ENCODE assay signal across 1 cellular context in genomic region chr5:108548684-108549596, GRCh38.
TF ChIP-seq lines count a peak whose summit lies in the region.

No MANE protein-coding gene starts in this region.

TF ChIP-seq in K562, 482 proteins besides CTCF, POLR2A, EP300 and RAD21 (continued from another document and continues in another):
- TF ChIP-seq PBX2 (CRISPR knock-in tag; IDR thresholded peaks at IDR 0.05; ENCODE audit: low read depth) (no peak), PBX2 (tag; conservative IDR thresholded peaks at IDR 0.05; ENCODE audit: low read depth) (0 out of 2 replicates have a peak, but pooled peaks have one; percentile 41), MAZ (CRISPR knock-in tag; conservative IDR thresholded peaks at IDR 0.05 in 1 of 2, IDR thresholded peaks at IDR 0.05 in 1 of 2) (peak in 1 of 2 experiments; percentile 84; a peak in 2 of 4 replicates), ZNF766 (CRISPR knock-in tag; conservative IDR thresholded peaks at IDR 0.05) (peak; percentile 91), SMAD4 (CRISPR knock-in tag; conservative IDR thresholded peaks at IDR 0.05) (peak; percentile 96), XRCC4 (IDR thresholded peaks at IDR 0.05; ENCODE audit: extremely low read depth, insufficient read depth, insufficient read length) (no peak), GATA2 (CRISPR knock-in tag; IDR thresholded peaks at IDR 0.05) (peak; percentile 51; the same call in 1 of the 2 replicates), ZNF324 (CRISPR knock-in tag; IDR thresholded peaks at IDR 0.05) (peak; percentile 74), STAT5A (IDR thresholded peaks at IDR 0.05; ENCODE audit: borderline replicate concordance, low read length) (peak; percentile 80), ZNF561 (CRISPR knock-in tag; conservative IDR thresholded peaks at IDR 0.05) (peak; percentile 75; the same call in 1 of the 2 replicates), POLR3G (IDR thresholded peaks at IDR 0.05; ENCODE audit: extremely low read depth, insufficient read length, insufficient replicate concordance) (no peak), HEY1 (CRISPR knock-in tag; IDR thresholded peaks at IDR 0.05; ENCODE audit: borderline replicate concordance) (no peak), CBX2 (IDR thresholded peaks at IDR 0.05; ENCODE audit: insufficient read depth, low read length, poor library complexity, severe bottlenecking) (no peak), KDM2B (CRISPR knock-in tag; IDR thresholded peaks at IDR 0.05) (0 out of 2 replicates have a peak, but pooled peaks have one; percentile 79), SMAD3 (CRISPR knock-in tag; conservative IDR thresholded peaks at IDR 0.05) (peak; percentile 95), TSC22D4 (tag; IDR thresholded peaks at IDR 0.05) (no peak), TOE1 (IDR thresholded peaks at IDR 0.05; ENCODE audit: borderline replicate concordance) (no peak), TOE1 (CRISPR knock-in tag; IDR thresholded peaks at IDR 0.05; ENCODE audit: borderline replicate concordance, low read depth) (no peak), GABPA (tag; conservative IDR thresholded peaks at IDR 0.05; ENCODE audit: low read depth) (0 out of 2 replicates have a peak, but pooled peaks have one; percentile 17), NR2F6 (CRISPR knock-in tag; IDR thresholded peaks at IDR 0.05) (0 out of 2 replicates have a peak, but pooled peaks have one; percentile 48), BCL6 (CRISPR knock-in tag; IDR thresholded peaks at IDR 0.05) (peak; percentile 77; the same call in 1 of the 2 replicates), ELK3 (CRISPR knock-in tag; IDR thresholded peaks at IDR 0.05) (0 out of 2 replicates have a peak, but pooled peaks have one; percentile 20), TRIM24 (IDR thresholded peaks at IDR 0.05) (peak; percentile 89 to 93), SRSF7 (optimal IDR thresholded peaks at IDR 0.05; ENCODE audit: low read depth, low read length) (no peak), ILF3 (IDR thresholded peaks at IDR 0.05; ENCODE audit: borderline replicate concordance) (no peak), KLF6 (CRISPR knock-in tag; IDR thresholded peaks at IDR 0.05; ENCODE audit: borderline replicate concordance) (peak; percentile 91; the same call in 1 of the 2 replicates), HINFP (tag; conservative IDR thresholded peaks at IDR 0.05; ENCODE audit: low read depth) (peak; percentile 88), ZNF445 (CRISPR knock-in tag; IDR thresholded peaks at IDR 0.05; ENCODE audit: low read depth) (0 out of 2 replicates have a peak, but pooled peaks have one; percentile 70), ELF4 (CRISPR knock-in tag; IDR thresholded peaks at IDR 0.05) (peak; percentile 95), DIDO1 (tag; IDR thresholded peaks at IDR 0.05; ENCODE audit: low read depth) (peak; percentile 75), ATF1 (CRISPR knock-in tag; IDR thresholded peaks at IDR 0.05) (no peak), ATF1 (tag; IDR thresholded peaks at IDR 0.05) (peak; percentile 37; the same call in 1 of the 2 replicates), TEAD4 (IDR thresholded peaks at IDR 0.05; ENCODE audit: low read length) (peak; percentile 95), TEAD4 (CRISPR knock-in tag; IDR thresholded peaks at IDR 0.05; ENCODE audit: borderline replicate concordance) (no peak), ZNF311 (CRISPR knock-in tag; IDR thresholded peaks at IDR 0.05) (peak; percentile 94), NFIC (IDR thresholded peaks at IDR 0.05) (peak; percentile 82), CHCHD3 (CRISPR knock-in tag; IDR thresholded peaks at IDR 0.05) (no peak), ZKSCAN8 (CRISPR knock-in tag; IDR thresholded peaks at IDR 0.05) (peak; percentile 88), TCF3 (CRISPR knock-in tag; IDR thresholded peaks at IDR 0.05) (peak; percentile 95), ZNF23 (CRISPR knock-in tag; IDR thresholded peaks at IDR 0.05) (peak; percentile 75; the same call in 1 of the 2 replicates), ZNF121 (CRISPR knock-in tag; conservative IDR thresholded peaks at IDR 0.05) (no peak), CREB3 (tag; conservative IDR thresholded peaks at IDR 0.05; ENCODE audit: low read depth) (peak; percentile 97)
- TF ChIP-seq, protein P1, sequence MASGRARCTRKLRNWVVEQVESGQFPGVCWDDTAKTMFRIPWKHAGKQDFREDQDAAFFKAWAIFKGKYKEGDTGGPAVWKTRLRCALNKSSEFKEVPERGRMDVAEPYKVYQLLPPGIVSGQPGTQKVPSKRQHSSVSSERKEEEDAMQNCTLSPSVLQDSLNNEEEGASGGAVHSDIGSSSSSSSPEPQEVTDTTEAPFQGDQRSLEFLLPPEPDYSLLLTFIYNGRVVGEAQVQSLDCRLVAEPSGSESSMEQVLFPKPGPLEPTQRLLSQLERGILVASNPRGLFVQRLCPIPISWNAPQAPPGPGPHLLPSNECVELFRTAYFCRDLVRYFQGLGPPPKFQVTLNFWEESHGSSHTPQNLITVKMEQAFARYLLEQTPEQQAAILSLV (tag; IDR thresholded peaks at IDR 0.05) = peak; percentile 97
- TF ChIP-seq, protein P2, sequence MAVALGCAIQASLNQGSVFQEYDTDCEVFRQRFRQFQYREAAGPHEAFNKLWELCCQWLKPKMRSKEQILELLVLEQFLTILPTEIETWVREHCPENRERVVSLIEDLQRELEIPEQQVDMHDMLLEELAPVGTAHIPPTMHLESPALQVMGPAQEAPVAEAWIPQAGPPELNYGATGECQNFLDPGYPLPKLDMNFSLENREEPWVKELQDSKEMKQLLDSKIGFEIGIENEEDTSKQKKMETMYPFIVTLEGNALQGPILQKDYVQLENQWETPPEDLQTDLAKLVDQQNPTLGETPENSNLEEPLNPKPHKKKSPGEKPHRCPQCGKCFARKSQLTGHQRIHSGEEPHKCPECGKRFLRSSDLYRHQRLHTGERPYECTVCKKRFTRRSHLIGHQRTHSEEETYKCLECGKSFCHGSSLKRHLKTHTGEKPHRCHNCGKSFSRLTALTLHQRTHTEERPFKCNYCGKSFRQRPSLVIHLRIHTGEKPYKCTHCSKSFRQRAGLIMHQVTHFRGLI (CRISPR knock-in tag; IDR thresholded peaks at IDR 0.05) = 0 out of 2 replicates have a peak, but pooled peaks have one; percentile 30
- TF ChIP-seq, protein P3, sequence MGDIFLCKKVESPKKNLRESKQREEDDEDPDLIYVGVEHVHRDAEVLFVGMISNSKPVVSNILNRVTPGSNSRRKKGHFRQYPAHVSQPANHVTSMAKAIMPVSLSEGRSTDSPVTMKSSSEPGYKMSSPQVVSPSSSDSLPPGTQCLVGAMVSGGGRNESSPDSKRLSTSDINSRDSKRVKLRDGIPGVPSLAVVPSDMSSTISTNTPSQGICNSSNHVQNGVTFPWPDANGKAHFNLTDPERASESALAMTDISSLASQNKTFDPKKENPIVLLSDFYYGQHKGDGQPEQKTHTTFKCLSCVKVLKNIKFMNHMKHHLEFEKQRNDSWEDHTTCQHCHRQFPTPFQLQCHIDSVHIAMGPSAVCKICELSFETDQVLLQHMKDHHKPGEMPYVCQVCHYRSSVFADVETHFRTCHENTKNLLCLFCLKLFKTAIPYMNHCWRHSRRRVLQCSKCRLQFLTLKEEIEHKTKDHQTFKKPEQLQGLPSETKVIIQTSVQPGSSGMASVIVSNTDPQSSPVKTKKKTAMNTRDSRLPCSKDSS (IDR thresholded peaks at IDR 0.05; ENCODE audit: low read depth, partially characterized antibody) = no peak
- TF ChIP-seq, protein P4, sequence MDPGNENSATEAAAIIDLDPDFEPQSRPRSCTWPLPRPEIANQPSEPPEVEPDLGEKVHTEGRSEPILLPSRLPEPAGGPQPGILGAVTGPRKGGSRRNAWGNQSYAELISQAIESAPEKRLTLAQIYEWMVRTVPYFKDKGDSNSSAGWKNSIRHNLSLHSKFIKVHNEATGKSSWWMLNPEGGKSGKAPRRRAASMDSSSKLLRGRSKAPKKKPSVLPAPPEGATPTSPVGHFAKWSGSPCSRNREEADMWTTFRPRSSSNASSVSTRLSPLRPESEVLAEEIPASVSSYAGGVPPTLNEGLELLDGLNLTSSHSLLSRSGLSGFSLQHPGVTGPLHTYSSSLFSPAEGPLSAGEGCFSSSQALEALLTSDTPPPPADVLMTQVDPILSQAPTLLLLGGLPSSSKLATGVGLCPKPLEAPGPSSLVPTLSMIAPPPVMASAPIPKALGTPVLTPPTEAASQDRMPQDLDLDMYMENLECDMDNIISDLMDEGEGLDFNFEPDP (CRISPR knock-in tag; IDR thresholded peaks at IDR 0.05) = peak; percentile 76; the same call in 1 of the 2 replicates
- TF ChIP-seq, protein P5, sequence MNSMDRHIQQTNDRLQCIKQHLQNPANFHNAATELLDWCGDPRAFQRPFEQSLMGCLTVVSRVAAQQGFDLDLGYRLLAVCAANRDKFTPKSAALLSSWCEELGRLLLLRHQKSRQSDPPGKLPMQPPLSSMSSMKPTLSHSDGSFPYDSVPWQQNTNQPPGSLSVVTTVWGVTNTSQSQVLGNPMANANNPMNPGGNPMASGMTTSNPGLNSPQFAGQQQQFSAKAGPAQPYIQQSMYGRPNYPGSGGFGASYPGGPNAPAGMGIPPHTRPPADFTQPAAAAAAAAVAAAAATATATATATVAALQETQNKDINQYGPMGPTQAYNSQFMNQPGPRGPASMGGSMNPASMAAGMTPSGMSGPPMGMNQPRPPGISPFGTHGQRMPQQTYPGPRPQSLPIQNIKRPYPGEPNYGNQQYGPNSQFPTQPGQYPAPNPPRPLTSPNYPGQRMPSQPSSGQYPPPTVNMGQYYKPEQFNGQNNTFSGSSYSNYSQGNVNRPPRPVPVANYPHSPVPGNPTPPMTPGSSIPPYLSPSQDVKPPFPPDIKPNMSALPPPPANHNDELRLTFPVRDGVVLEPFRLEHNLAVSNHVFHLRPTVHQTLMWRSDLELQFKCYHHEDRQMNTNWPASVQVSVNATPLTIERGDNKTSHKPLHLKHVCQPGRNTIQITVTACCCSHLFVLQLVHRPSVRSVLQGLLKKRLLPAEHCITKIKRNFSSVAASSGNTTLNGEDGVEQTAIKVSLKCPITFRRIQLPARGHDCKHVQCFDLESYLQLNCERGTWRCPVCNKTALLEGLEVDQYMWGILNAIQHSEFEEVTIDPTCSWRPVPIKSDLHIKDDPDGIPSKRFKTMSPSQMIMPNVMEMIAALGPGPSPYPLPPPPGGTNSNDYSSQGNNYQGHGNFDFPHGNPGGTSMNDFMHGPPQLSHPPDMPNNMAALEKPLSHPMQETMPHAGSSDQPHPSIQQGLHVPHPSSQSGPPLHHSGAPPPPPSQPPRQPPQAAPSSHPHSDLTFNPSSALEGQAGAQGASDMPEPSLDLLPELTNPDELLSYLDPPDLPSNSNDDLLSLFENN (IDR thresholded peaks at IDR 0.05; ENCODE audit: low read depth in 2 of 2, low read length in 2 of 2) = peak in 1 of 2 experiments; percentile 77; a peak in 2 of 4 replicates
- TF ChIP-seq, protein P6, sequence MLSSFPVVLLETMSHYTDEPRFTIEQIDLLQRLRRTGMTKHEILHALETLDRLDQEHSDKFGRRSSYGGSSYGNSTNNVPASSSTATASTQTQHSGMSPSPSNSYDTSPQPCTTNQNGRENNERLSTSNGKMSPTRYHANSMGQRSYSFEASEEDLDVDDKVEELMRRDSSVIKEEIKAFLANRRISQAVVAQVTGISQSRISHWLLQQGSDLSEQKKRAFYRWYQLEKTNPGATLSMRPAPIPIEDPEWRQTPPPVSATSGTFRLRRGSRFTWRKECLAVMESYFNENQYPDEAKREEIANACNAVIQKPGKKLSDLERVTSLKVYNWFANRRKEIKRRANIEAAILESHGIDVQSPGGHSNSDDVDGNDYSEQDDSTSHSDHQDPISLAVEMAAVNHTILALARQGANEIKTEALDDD (IDR thresholded peaks at IDR 0.05) = no peak
- TF ChIP-seq, protein P7, sequence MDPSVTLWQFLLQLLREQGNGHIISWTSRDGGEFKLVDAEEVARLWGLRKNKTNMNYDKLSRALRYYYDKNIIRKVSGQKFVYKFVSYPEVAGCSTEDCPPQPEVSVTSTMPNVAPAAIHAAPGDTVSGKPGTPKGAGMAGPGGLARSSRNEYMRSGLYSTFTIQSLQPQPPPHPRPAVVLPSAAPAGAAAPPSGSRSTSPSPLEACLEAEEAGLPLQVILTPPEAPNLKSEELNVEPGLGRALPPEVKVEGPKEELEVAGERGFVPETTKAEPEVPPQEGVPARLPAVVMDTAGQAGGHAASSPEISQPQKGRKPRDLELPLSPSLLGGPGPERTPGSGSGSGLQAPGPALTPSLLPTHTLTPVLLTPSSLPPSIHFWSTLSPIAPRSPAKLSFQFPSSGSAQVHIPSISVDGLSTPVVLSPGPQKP (CRISPR knock-in tag; IDR thresholded peaks at IDR 0.05) = no peak
